ENCODE assay signal across 14 cellular contexts in the genomic region with DNA sequence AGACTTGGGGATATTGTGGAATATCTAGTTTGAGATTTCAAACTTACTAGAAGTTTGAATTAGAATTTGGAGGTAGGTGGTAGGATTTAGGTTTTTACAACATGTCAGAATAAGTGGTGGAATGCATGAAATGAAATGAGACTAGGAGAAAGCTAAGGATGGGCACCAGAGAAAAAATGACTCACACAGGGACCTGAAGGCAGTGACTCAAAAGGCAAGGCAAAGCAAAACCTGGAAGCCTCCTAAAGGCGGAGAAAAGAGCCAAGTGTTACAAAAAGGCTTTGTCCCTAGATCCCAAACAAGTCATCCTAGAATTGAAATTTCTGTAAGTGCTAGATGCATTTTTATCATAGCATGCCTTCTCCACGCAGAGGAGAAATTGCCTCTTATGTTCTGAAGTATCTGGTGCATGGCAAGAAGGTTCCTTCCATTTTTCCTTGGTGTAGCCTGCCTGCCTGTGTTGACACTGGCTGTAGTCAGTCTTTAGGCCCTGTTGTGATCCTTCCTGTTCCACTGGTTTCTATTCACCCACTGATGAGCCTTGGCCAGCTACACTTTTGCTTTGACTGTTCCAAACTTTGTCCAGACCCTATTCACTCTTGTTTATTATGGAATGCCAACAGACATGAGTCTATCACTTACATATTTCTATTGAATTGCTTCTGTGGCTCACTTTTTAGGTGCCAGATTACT.
DNase-seq lines count a peak whose midpoint lies in the region; ATAC-seq and TF ChIP-seq lines count a peak whose summit lies in the region.
"Had no signal": no experiment of that assay in that cellular context is flagged by ENCODE, and none has a peak within 500 bp of the region (broad histone marks: within the 10 kb centered on the region; RNA-seq: fewer than 3 reads in every experiment).

No MANE protein-coding gene starts in this region.

- peak; percentile 80 for DNase-seq in COLO829 (ENCODE audit: low spot score)
- DNase-seq in MG63: peak; percentile 75
- DNase-seq in cardiac fibroblast (ENCODE audit: low read depth in 2 of 2): peak; percentile 33 to 58
- DNase-seq in kidney tubule cell (ENCODE audit: low spot score): peak; percentile 63
- no peak for DNase-seq in NCI-H1105 (lab: John Stamatoyannopoulos, UW)
- no peak for DNase-seq in COLO668 (lab: John Stamatoyannopoulos, UW; ENCODE audit: unreplicated experiment)
- no peak for DNase-seq in OCI-M1 (lab: John Stamatoyannopoulos, UW)
- DNase-seq: activated CD8-positive, alpha-beta T cell treated with anti-CD3 and anti-CD28 coated beads for 36 hours; activated effector memory CD4-positive, alpha-beta T cell treated with Interleukin-2 at 50 U/mL for 16 hours; NCI-H1092; Peyer's patch; stimulated activated CD4-positive, alpha-beta T cell treated with anti-CD3 and anti-CD28 coated beads, Interleukin-4, amount 100 ng/mL, for 24 hours; stimulated activated naive CD4-positive, alpha-beta T cell had no signal

- no peaks in the 10 kb centered on the region for H3K36me3 ChIP-seq in MG63
- H3K36me3 ChIP-seq: Peyer's patch had no signal

- TF ChIP-seq CTCF in cardiac fibroblast (IDR thresholded peaks at IDR 0.05; ENCODE audit: low read depth, low read length): no peak

- H3K9me3 ChIP-seq in MG63: no peaks in the 10 kb centered on the region
- H3K9me3 ChIP-seq: Peyer's patch had no signal

- no peak overlapping the region for H3K4me3 ChIP-seq in MG63
- no peak overlapping the region for H3K4me3 ChIP-seq in cardiac fibroblast (replicated peaks in 1 of 2; ENCODE audit: low read depth in 2 of 2, low read length in 2 of 2)
- H3K4me3 ChIP-seq: Peyer's patch had no signal

- ATAC-seq in GM21717 (IDR thresholded peaks at IDR 0.05; ENCODE audit: unreplicated experiment): no peak
- ATAC-seq: activated CD8-positive, alpha-beta T cell treated with anti-CD3 and anti-CD28 coated beads for 36 hours had no signal

- no peaks in the 10 kb centered on the region for H3K27me3 ChIP-seq in MG63
- H3K27me3 ChIP-seq: Peyer's patch had no signal

Comparison
In these comparisons a context has a peak if more than half of its experiments do, and no peak if none do; other contexts are left out.
1. DNase-seq: peak in COLO829 (single experiment), MG63 (single experiment), cardiac fibroblast (2 of 2) and kidney tubule cell (single experiment); none in NCI-H1105 (single experiment), COLO668 (single experiment) and OCI-M1 (single experiment).